27 cellular contexts compared by ENCODE assay signal in genomic region chr5:68227532-68228160, GRCh38. TPM values are rescaled to one million over a fixed set of nuclear protein-coding genes. Genes with fewer than 3 reads are reported as not detected.
A peak's percentile ranks its signal among the peaks of the same experiment; 100 is the strongest.
DNase-seq lines count a peak whose midpoint lies in the region; ATAC-seq and TF ChIP-seq lines count a peak whose summit lies in the region.
"Had no signal": no experiment of that assay in that cellular context is flagged by ENCODE, and none has a peak within 500 bp of the region (broad histone marks: within the 10 kb centered on the region; RNA-seq: fewer than 3 reads in every experiment).

No MANE protein-coding gene starts in this region.

- H3K9me3 Mint-ChIP-seq in activated CD8-positive, alpha-beta T cell treated with anti-CD3 and anti-CD28 coated beads for 36 hours = no peaks in the 10 kb centered on the region
- no peaks in the 10 kb centered on the region for H3K9me3 Mint-ChIP-seq in activated CD8-positive, alpha-beta T cell treated with anti-CD3 and anti-CD28 coated beads, Interleukin-2, amount 10 ng/mL, durations not matched to agents 7 days and 5 days (ENCODE audit: insufficient read depth)
- H3K9me3 Mint-ChIP-seq: H9; memory B cell; stimulated activated naive B cell treated with anti-CD40 and anti-IgM and Interleukin-4, amounts not matched to agents 10 μg/mL and 1 μg/mL and 100 μg/mL, for 72 hours had no signal

- in situ Hi-C loops in G401 (cut with HindIII; ENCODE audit: low sequenced_read_pairs) = no loop called here
- in situ Hi-C loops in astrocyte of the spinal cord (cut with HindIII; ENCODE audit: low sequenced_read_pairs) = no loop called here

- DNase-seq in activated CD8-positive, alpha-beta T cell treated with anti-CD3 and anti-CD28 coated beads for 36 hours = no peak
- no peak for DNase-seq in activated CD8-positive, alpha-beta T cell treated with anti-CD3 and anti-CD28 coated beads, Interleukin-2, amount 10 ng/mL, durations not matched to agents 7 days and 5 days
- DNase-seq in G401 (ENCODE audit: low spot score) = peak; percentile 33
- DNase-seq in astrocyte of the spinal cord (ENCODE audit: low read depth, low spot score) = peak; percentile 41
- DNase-seq in middle frontal gyrus (ENCODE audit: extremely low spot score, low spot score) = peak; percentile 2
- DNase-seq in NCI-H345 treated with DMSO at 0.1 percent for 48 hours (lab: John Stamatoyannopoulos, UW; ENCODE audit: unreplicated experiment) = no peak
- DNase-seq in UCSD-AML1 (lab: John Stamatoyannopoulos, UW; ENCODE audit: unreplicated experiment) = no peak
- DNase-seq: 8988T; activated CD4-positive, alpha-beta T cell treated with anti-CD3 and anti-CD28 coated beads for 4 hours; activated naive CD4-positive, alpha-beta T cell; activated T-cell treated with anti-CD3 and anti-CD28 coated beads, Interleukin-2, amount 50 U/mL, for 48 hours; amygdala; foreskin fibroblast; H9; left cardiac atrium; NCI-H146; NCI-H446 treated with DMSO at 0.1 percent for 48 hours; stimulated activated CD4-positive, alpha-beta T cell treated with anti-CD3 and anti-CD28 coated beads, Interleukin-4, amount 100 ng/mL, for 4 hours; stimulated activated naive B cell treated with anti-CD40 and anti-IgM and Interleukin-4, amounts not matched to agents 10 μg/mL and 1 μg/mL and 100 μg/mL, for 72 hours; testis; uterus had no signal

- no peak for TF ChIP-seq CTCF in activated CD8-positive, alpha-beta T cell treated with anti-CD3 and anti-CD28 coated beads for 36 hours (IDR thresholded peaks at IDR 0.05)
- TF ChIP-seq CTCF in astrocyte of the spinal cord (IDR thresholded peaks at IDR 0.05; ENCODE audit: low read depth, low read length) = no peak

- H3K27me3 Mint-ChIP-seq in activated CD8-positive, alpha-beta T cell treated with anti-CD3 and anti-CD28 coated beads for 36 hours = no peaks in the 10 kb centered on the region
- no peaks in the 10 kb centered on the region for H3K27me3 Mint-ChIP-seq in activated CD8-positive, alpha-beta T cell treated with anti-CD3 and anti-CD28 coated beads, Interleukin-2, amount 10 ng/mL, durations not matched to agents 7 days and 5 days (ENCODE audit: low read depth)
- H3K27me3 Mint-ChIP-seq: memory B cell; stimulated activated naive B cell treated with anti-CD40 and anti-IgM and Interleukin-4, amounts not matched to agents 10 μg/mL and 1 μg/mL and 100 μg/mL, for 72 hours had no signal

- intact Hi-C loops in activated CD8-positive, alpha-beta T cell treated with anti-CD3 and anti-CD28 coated beads for 36 hours (cut with micrococcal nuclease) = no loop called here

- H3K36me3 Mint-ChIP-seq in activated CD8-positive, alpha-beta T cell treated with anti-CD3 and anti-CD28 coated beads for 36 hours (ENCODE audit: low read depth) = peaks cover 56% of the 10 kb centered on the region
- H3K36me3 Mint-ChIP-seq in activated CD8-positive, alpha-beta T cell treated with anti-CD3 and anti-CD28 coated beads, Interleukin-2, amount 10 ng/mL, durations not matched to agents 7 days and 5 days (ENCODE audit: low read depth) = peaks cover 55% of the 10 kb centered on the region

- peak overlapping the region; percentile 16 for H3K27ac Mint-ChIP-seq in activated CD8-positive, alpha-beta T cell treated with anti-CD3 and anti-CD28 coated beads for 36 hours
- no peak overlapping the region for H3K27ac Mint-ChIP-seq in activated CD8-positive, alpha-beta T cell treated with anti-CD3 and anti-CD28 coated beads, Interleukin-2, amount 10 ng/mL, durations not matched to agents 7 days and 5 days
- H3K27ac Mint-ChIP-seq: H9; memory B cell; stimulated activated naive B cell treated with anti-CD40 and anti-IgM and Interleukin-4, amounts not matched to agents 10 μg/mL and 1 μg/mL and 100 μg/mL, for 72 hours had no signal

- CTCF ChIA-PET in activated CD8-positive, alpha-beta T cell treated with anti-CD3 and anti-CD28 coated beads for 36 hours (lab: Charles Lee) = interaction anchor here (1.3 to 1.4 kb wide), 2 partner anchors 12 to 25 kb away, joined by 4 to 5 read pairs; partner anchors contain the start of gene PIK3R1
- CTCF ChIA-PET in activated CD8-positive, alpha-beta T cell treated with anti-CD3 and anti-CD28 coated beads, Interleukin-2, amount 10 ng/mL, durations not matched to agents 7 days and 5 days (lab: Charles Lee) = interaction anchor here (0.9 kb wide), 1 partner anchor 11 kb away, joined by 4 read pairs; no protein-coding TSS in a partner anchor

- ATAC-seq in activated CD8-positive, alpha-beta T cell treated with anti-CD3 and anti-CD28 coated beads for 36 hours = no peak
- no peak for ATAC-seq in activated CD8-positive, alpha-beta T cell treated with anti-CD3 and anti-CD28 coated beads, Interleukin-2, amount 10 ng/mL, durations not matched to agents 7 days and 5 days
- ATAC-seq in GM21786 (IDR thresholded peaks at IDR 0.05; ENCODE audit: unreplicated experiment) = no peak
- ATAC-seq: esophagus mucosa; left cardiac atrium; stimulated activated naive B cell treated with anti-CD40 and anti-IgM and Interleukin-4, amounts not matched to agents 10 μg/mL and 1 μg/mL and 100 μg/mL, for 72 hours had no signal

- H3K4me3 Mint-ChIP-seq in activated CD8-positive, alpha-beta T cell treated with anti-CD3 and anti-CD28 coated beads for 36 hours = no peak overlapping the region
- H3K4me3 Mint-ChIP-seq in activated CD8-positive, alpha-beta T cell treated with anti-CD3 and anti-CD28 coated beads, Interleukin-2, amount 10 ng/mL, durations not matched to agents 7 days and 5 days = no peak overlapping the region
- H3K4me3 Mint-ChIP-seq: H9; memory B cell; stimulated activated naive B cell treated with anti-CD40 and anti-IgM and Interleukin-4, amounts not matched to agents 10 μg/mL and 1 μg/mL and 100 μg/mL, for 72 hours had no signal

- H3K4me1 Mint-ChIP-seq in activated CD8-positive, alpha-beta T cell treated with anti-CD3 and anti-CD28 coated beads for 36 hours (ENCODE audit: low read depth) = peaks cover 88% of the 10 kb centered on the region
- H3K4me1 Mint-ChIP-seq in activated CD8-positive, alpha-beta T cell treated with anti-CD3 and anti-CD28 coated beads, Interleukin-2, amount 10 ng/mL, durations not matched to agents 7 days and 5 days (ENCODE audit: low read depth) = peaks cover 68% of the 10 kb centered on the region

- no peak overlapping the region for H3K4me3 ChIP-seq in astrocyte of the spinal cord (ENCODE audit: low read depth, low read length)
- H3K4me3 ChIP-seq: cardiac muscle cell, coronary artery, prostate gland, testis, uterus had no signal

- POLR2A ChIA-PET in activated CD8-positive, alpha-beta T cell treated with anti-CD3 and anti-CD28 coated beads for 36 hours (lab: Charles Lee) = interaction anchor here (0.8 to 0.9 kb wide), 2 partner anchors 10 to 12 kb away, joined by 3 read pairs; partner anchors contain the start of gene PIK3R1
- POLR2A ChIA-PET in activated CD8-positive, alpha-beta T cell treated with anti-CD3 and anti-CD28 coated beads, Interleukin-2, amount 10 ng/mL, durations not matched to agents 7 days and 5 days (lab: Charles Lee) = interaction anchor here (2.0 kb wide), 1 partner anchor 12 kb away, joined by 8 read pairs; the partner anchor contains the start of gene PIK3R1

RNA-seq across cellular contexts. Expression of gene PIK3R1, which starts 12.1 kb away (rescaled TPM):
- 10 to 100 TPM; 55.4 to 57.6 TPM for total RNA-seq in activated CD8-positive, alpha-beta T cell treated with anti-CD3 and anti-CD28 coated beads for 36 hours
- 10 to 100 TPM; 61.1 to 65.0 TPM for total RNA-seq in activated CD8-positive, alpha-beta T cell treated with anti-CD3 and anti-CD28 coated beads, Interleukin-2, amount 10 ng/mL, durations not matched to agents 7 days and 5 days
- 13.2 and 18.9 TPM in 2 replicates for total RNA-seq in G401 (2014; rRNA removed; shearing (Covaris generic))

Comparison
In these comparisons a context has a peak if more than half of its experiments do, and no peak if none do; other contexts are left out.
1. DNase-seq: peak in G401 (single experiment), astrocyte of the spinal cord (single experiment) and middle frontal gyrus (single experiment); none in activated CD8-positive, alpha-beta T cell treated with anti-CD3 and anti-CD28 coated beads for 36 hours (single experiment), activated CD8-positive, alpha-beta T cell treated with anti-CD3 and anti-CD28 coated beads, Interleukin-2, amount 10 ng/mL, durations not matched to agents 7 days and 5 days (single experiment), NCI-H345 treated with DMSO at 0.1 percent for 48 hours (single experiment) and UCSD-AML1 (single experiment).